In genomic region chr1:11685210-11685752, GRCh38 we compare ENCODE assay signal across 21 cellular contexts.
"Had no signal": no experiment of that assay in that cellular context is flagged by ENCODE, and none has a peak within 500 bp of the region (broad histone marks: within the 10 kb centered on the region; RNA-seq: fewer than 3 reads in every experiment).

No MANE protein-coding gene starts in this region.

- H3K4me3 ChIP-seq: ascending aorta, coronary artery, left lung, sigmoid colon, thoracic aorta, upper lobe of right lung had no signal

- H3K27ac ChIP-seq: ascending aorta, coronary artery, left lung, sigmoid colon, thoracic aorta, upper lobe of right lung, VCaP had no signal

- ATAC-seq: left lung; stimulated activated naive B cell treated with anti-CD40 and anti-IgM and Interleukin-4, amounts not matched to agents 10 μg/mL and 1 μg/mL and 100 μg/mL, for 72 hours; upper lobe of right lung had no signal

- H3K4me3 Mint-ChIP-seq: activated naive CD4-positive, alpha-beta T cell treated with anti-CD3 and anti-CD28 coated beads, Interleukin-2, amount 50 U/mL, for 24 hours; central memory CD8-positive, alpha-beta T cell; nephron; stimulated activated naive B cell treated with anti-CD40 and anti-IgM and Interleukin-4, amounts not matched to agents 10 μg/mL and 1 μg/mL and 100 μg/mL, for 72 hours had no signal

- H3K27ac Mint-ChIP-seq: nephron; stimulated activated naive B cell treated with anti-CD40 and anti-IgM and Interleukin-4, amounts not matched to agents 10 μg/mL and 1 μg/mL and 100 μg/mL, for 72 hours had no signal

- H3K9me3 ChIP-seq: ascending aorta, left lung, sigmoid colon, thoracic aorta, upper lobe of right lung had no signal

- H3K9me3 Mint-ChIP-seq: activated naive CD4-positive, alpha-beta T cell treated with anti-CD3 and anti-CD28 coated beads, Interleukin-2, amount 50 U/mL, for 24 hours; central memory CD8-positive, alpha-beta T cell; nephron; stimulated activated naive B cell treated with anti-CD40 and anti-IgM and Interleukin-4, amounts not matched to agents 10 μg/mL and 1 μg/mL and 100 μg/mL, for 72 hours had no signal

- H3K36me3 ChIP-seq: ascending aorta, left lung, sigmoid colon, thoracic aorta, upper lobe of right lung had no signal

- H3K36me3 Mint-ChIP-seq: activated naive CD4-positive, alpha-beta T cell treated with anti-CD3 and anti-CD28 coated beads, Interleukin-2, amount 50 U/mL, for 24 hours; stimulated activated naive B cell treated with anti-CD40 and anti-IgM and Interleukin-4, amounts not matched to agents 10 μg/mL and 1 μg/mL and 100 μg/mL, for 72 hours had no signal

- DNase-seq: activated CD4-positive, alpha-beta T cell treated with anti-CD3 and anti-CD28 coated beads for 1 hour; activated CD8-positive, alpha-beta memory T cell treated with anti-CD3 and anti-CD28 coated beads for 24 hours; activated CD8-positive, alpha-beta memory T cell treated with anti-CD3 and anti-CD28 coated beads, Interleukin-2, amount 50 U/mL, for 48 hours; activated effector memory CD4-positive, alpha-beta T cell treated with anti-CD3 and anti-CD28 coated beads, Interleukin-2, amount 50 U/mL, for 16 hours; activated T-cell treated with anti-CD3 and anti-CD28 coated beads, Interleukin-2, amount 50 U/mL, for 48 hours; erythroblast; hypothalamus; left lung; midbrain; nucleus accumbens; sigmoid colon; stimulated activated CD4-positive, alpha-beta T cell treated with anti-CD3 and anti-CD28 coated beads, Interleukin-4, amount 100 ng/mL, for 4 hours; stimulated activated naive B cell treated with anti-CD40 and anti-IgM and Interleukin-4, amounts not matched to agents 10 μg/mL and 1 μg/mL and 100 μg/mL, for 72 hours; upper lobe of right lung had no signal
